In genomic region chr2:20223345-20224190, GRCh38 we compare ENCODE assay signal across 1 cellular context.
TF ChIP-seq lines count a peak whose summit lies in the region.

No MANE protein-coding gene starts in this region.

TF ChIP-seq in HepG2, 621 proteins besides CTCF, POLR2A, EP300 and RAD21 (continued from another document and continues in another):
- TF ChIP-seq ZNF800 (CRISPR knock-in tag; IDR thresholded peaks at IDR 0.05), result peak; percentile 82
- 0 out of 2 replicates have a peak, but pooled peaks have one; percentile 65 for TF ChIP-seq TARDBP (CRISPR knock-in tag; IDR thresholded peaks at IDR 0.05)
- no peak for TF ChIP-seq NFIB (CRISPR knock-in tag; IDR thresholded peaks at IDR 0.05; ENCODE audit: borderline replicate concordance)
- TF ChIP-seq ZNF160 (CRISPR knock-in tag; IDR thresholded peaks at IDR 0.05), result 0 out of 2 replicates have a peak, but pooled peaks have one; percentile 44
- peak; percentile 77; the same call in 1 of the 2 replicates for TF ChIP-seq PHF21A (CRISPR knock-in tag; IDR thresholded peaks at IDR 0.05)
- no peak; the same call in 1 of the 2 replicates for TF ChIP-seq BCL3 (CRISPR knock-in tag; IDR thresholded peaks at IDR 0.05)
- TF ChIP-seq ARID4A (CRISPR knock-in tag; IDR thresholded peaks at IDR 0.05; ENCODE audit: borderline replicate concordance), result peak; percentile 48
- TF ChIP-seq XBP1 (CRISPR knock-in tag; IDR thresholded peaks at IDR 0.05), result no peak
- TF ChIP-seq PCBP2 (optimal IDR thresholded peaks at IDR 0.05; ENCODE audit: low read depth, low read length, poor library complexity, severe bottlenecking), result no peak
- TF ChIP-seq CCAR2 (optimal IDR thresholded peaks at IDR 0.05; ENCODE audit: low read depth, low read length), result no peak
- TF ChIP-seq TAF15 (IDR thresholded peaks at IDR 0.05; ENCODE audit: low read depth, low read length, poor library complexity, severe bottlenecking), result no peak
- no peak for TF ChIP-seq BRD4 (CRISPR knock-in tag; IDR thresholded peaks at IDR 0.05)
- TF ChIP-seq ZNF607 (CRISPR knock-in tag; IDR thresholded peaks at IDR 0.05; ENCODE audit: borderline replicate concordance), result no peak
- no peak for TF ChIP-seq NONO (IDR thresholded peaks at IDR 0.05)
- peak; percentile 64 for TF ChIP-seq NONO (CRISPR knock-in tag; conservative IDR thresholded peaks at IDR 0.05)
- peak; percentile 23; the same call in 1 of the 2 replicates for TF ChIP-seq SP4 (CRISPR knock-in tag; IDR thresholded peaks at IDR 0.05)
- no peak for TF ChIP-seq ZNF674 (CRISPR knock-in tag; IDR thresholded peaks at IDR 0.05; ENCODE audit: low read depth)
- no peak for TF ChIP-seq ZBTB34 (CRISPR knock-in tag; IDR thresholded peaks at IDR 0.05)
- TF ChIP-seq DR1 (CRISPR knock-in tag; IDR thresholded peaks at IDR 0.05), result peak; percentile 62; the same call in 1 of the 2 replicates
- TF ChIP-seq ZNF34 (CRISPR knock-in tag; IDR thresholded peaks at IDR 0.05; ENCODE audit: borderline replicate concordance), result peak; percentile 35; the same call in 1 of the 2 replicates
- no peak for TF ChIP-seq ZNF343 (CRISPR knock-in tag; IDR thresholded peaks at IDR 0.05)
- TF ChIP-seq ZNF558 (CRISPR knock-in tag; IDR thresholded peaks at IDR 0.05; ENCODE audit: borderline replicate concordance), result peak; percentile 84
- TF ChIP-seq ZFP82 (CRISPR knock-in tag; IDR thresholded peaks at IDR 0.05; ENCODE audit: borderline replicate concordance), result peak; percentile 93
- no peak for TF ChIP-seq KIAA2018 (CRISPR knock-in tag; IDR thresholded peaks at IDR 0.05; ENCODE audit: borderline replicate concordance)
- TF ChIP-seq TBX2 (CRISPR knock-in tag; IDR thresholded peaks at IDR 0.05; ENCODE audit: borderline replicate concordance), result peak; percentile 40
- no peak for TF ChIP-seq GABPA (IDR thresholded peaks at IDR 0.05; ENCODE audit: low read depth, low read length)
- TF ChIP-seq GABPA (CRISPR knock-in tag; IDR thresholded peaks at IDR 0.05; ENCODE audit: low read depth), result peak; percentile 74
- peak; percentile 20 for TF ChIP-seq MED8 (CRISPR knock-in tag; IDR thresholded peaks at IDR 0.05; ENCODE audit: insufficient replicate concordance)
- TF ChIP-seq ZBTB14 (CRISPR knock-in tag; IDR thresholded peaks at IDR 0.05), result peak; percentile 82
- 0 out of 2 replicates have a peak, but pooled peaks have one; percentile 33 for TF ChIP-seq ZNF33B (CRISPR knock-in tag; IDR thresholded peaks at IDR 0.05)
- peak; percentile 13; the same call in 1 of the 2 replicates for TF ChIP-seq MEIS2 (CRISPR knock-in tag; IDR thresholded peaks at IDR 0.05)
- peak; percentile 61; the same call in 1 of the 2 replicates for TF ChIP-seq ZNF766 (CRISPR knock-in tag; IDR thresholded peaks at IDR 0.05; ENCODE audit: borderline replicate concordance)
- TF ChIP-seq FOXM1 (CRISPR knock-in tag; IDR thresholded peaks at IDR 0.05), result no peak
- no peak for TF ChIP-seq TRAFD1 (CRISPR knock-in tag; IDR thresholded peaks at IDR 0.05; ENCODE audit: borderline replicate concordance)
- TF ChIP-seq ZBTB39 (CRISPR knock-in tag; IDR thresholded peaks at IDR 0.05), result no peak
- no peak for TF ChIP-seq ZFP90 (CRISPR knock-in tag; IDR thresholded peaks at IDR 0.05; ENCODE audit: borderline replicate concordance)
- peak; percentile 54; the same call in 1 of the 2 replicates for TF ChIP-seq ZNF331 (CRISPR knock-in tag; IDR thresholded peaks at IDR 0.05)
- TF ChIP-seq SCMH1 (CRISPR knock-in tag; IDR thresholded peaks at IDR 0.05; ENCODE audit: borderline replicate concordance), result no peak
